Comparison of ENCODE assay signal across 23 cellular contexts in genomic region chr5:122591828-122592227, GRCh38.
DNase-seq lines count a peak whose midpoint lies in the region; ATAC-seq and TF ChIP-seq lines count a peak whose summit lies in the region.
"Had no signal": no experiment of that assay in that cellular context is flagged by ENCODE, and none has a peak within 500 bp of the region (broad histone marks: within the 10 kb centered on the region; RNA-seq: fewer than 3 reads in every experiment).

No MANE protein-coding gene starts in this region.

- no peaks in the 10 kb centered on the region for H3K9me3 ChIP-seq in HEK293 (ENCODE audit: control insufficient read depth, insufficient read depth, low read depth, low read length)
- no peaks in the 10 kb centered on the region for H3K9me3 ChIP-seq in left lung
- no peaks in the 10 kb centered on the region for H3K9me3 ChIP-seq in upper lobe of right lung
- H3K9me3 ChIP-seq in colonic mucosa = no peaks in the 10 kb centered on the region
- H3K9me3 ChIP-seq: A549; BLaER1 treated with 17β-estradiol and CSF1 and Interleukin-3, amounts not matched to agents 10 nM and 100 nM had no signal

- POLR2A ChIA-PET in HEK293 (lab: Yijun Ruan, JAX) = no interaction called here

- CTCF ChIA-PET in HEK293 (lab: Yijun Ruan, JAX) = no interaction called here

- TF ChIP-seq CTCF in HEK293 (tag by site-specific recombination; IDR thresholded peaks at IDR 0.05) = no peak
- TF ChIP-seq CTCF in left lung (IDR thresholded peaks at IDR 0.05) = no peak
- no peak for TF ChIP-seq CTCF in upper lobe of right lung (IDR thresholded peaks at IDR 0.05)
- TF ChIP-seq CTCF in omental fat pad (IDR thresholded peaks at IDR 0.05) = no peak
- no peak for TF ChIP-seq CTCF in colonic mucosa (IDR thresholded peaks at IDR 0.05)

- intact Hi-C loops in left lung (cut with DNase I) (no loop called here), upper lobe of right lung (cut with DNase I) (no loop called here), colonic mucosa (cut with DNase I) (no loop called here)

- no peaks in the 10 kb centered on the region for H3K27me3 ChIP-seq in left lung
- H3K27me3 ChIP-seq in upper lobe of right lung = no peaks in the 10 kb centered on the region
- no peaks in the 10 kb centered on the region for H3K27me3 ChIP-seq in colonic mucosa
- H3K27me3 ChIP-seq: BLaER1 treated with 17β-estradiol and CSF1 and Interleukin-3, amounts not matched to agents 10 nM and 100 nM had no signal

- no peak overlapping the region for H3K27ac ChIP-seq in HEK293 (ENCODE audit: extremely low read depth, low read depth, low read length)
- H3K27ac ChIP-seq in left lung = no peak overlapping the region
- H3K27ac ChIP-seq in upper lobe of right lung = no peak overlapping the region
- no peak overlapping the region for H3K27ac ChIP-seq in colonic mucosa
- H3K27ac ChIP-seq: 22Rv1; A549; BLaER1 treated with 17β-estradiol and CSF1 and Interleukin-3, amounts not matched to agents 10 nM and 100 nM; C4-2B had no signal

- H3K4me1 ChIP-seq in HEK293 (ENCODE audit: control insufficient read depth, insufficient read depth, low read length) (no peaks in the 10 kb centered on the region), left lung (no peaks in the 10 kb centered on the region), upper lobe of right lung (no peaks in the 10 kb centered on the region), colonic mucosa (no peaks in the 10 kb centered on the region)
- H3K4me1 ChIP-seq: A549; BLaER1 treated with 17β-estradiol and CSF1 and Interleukin-3, amounts not matched to agents 10 nM and 100 nM had no signal

- DNase-seq in left lung (no peak), putamen (ENCODE audit: low spot score) (peak; percentile 25), upper lobe of right lung (no peak), omental fat pad (ENCODE audit: low spot score) (no peak), colonic mucosa (no peak), amniotic stem cell (lab: John Stamatoyannopoulos, UW) (no peak)
- DNase-seq: AML-193; CD4-positive, alpha-beta memory T cell; CD4-positive, CD25-positive, alpha-beta regulatory T cell; CD8-positive, alpha-beta memory T cell; COR-L47; DMS 273 treated with DMSO at 0.1 percent for 48 hours; DMS153; DMS53; DMS79; DND-41; EL; GDM1 had no signal

- H3K4me3 ChIP-seq in HEK293 (ENCODE audit: low read depth, low read length) (no peak overlapping the region), left lung (no peak overlapping the region), upper lobe of right lung (no peak overlapping the region), colonic mucosa (no peak overlapping the region)
- H3K4me3 ChIP-seq: A549; BLaER1 treated with 17β-estradiol and CSF1 and Interleukin-3, amounts not matched to agents 10 nM and 100 nM had no signal

- H3K36me3 ChIP-seq in HEK293 (ENCODE audit: control insufficient read depth in 2 of 2, insufficient read depth in 1 of 2, low read length in 2 of 2) (no peaks in the 10 kb centered on the region), left lung (no peaks in the 10 kb centered on the region), upper lobe of right lung (no peaks in the 10 kb centered on the region), colonic mucosa (no peaks in the 10 kb centered on the region)
- H3K36me3 ChIP-seq: BLaER1 treated with 17β-estradiol and CSF1 and Interleukin-3, amounts not matched to agents 10 nM and 100 nM had no signal

- H3K9ac ChIP-seq in colonic mucosa (ENCODE audit: low read depth in 2 of 2, low read length in 2 of 2) = no peak overlapping the region
- H3K9ac ChIP-seq: BLaER1 treated with 17β-estradiol and CSF1 and Interleukin-3, amounts not matched to agents 10 nM and 100 nM had no signal

- ATAC-seq in left lung (peak; percentile 82), upper lobe of right lung (peak; percentile 76), omental fat pad (ENCODE audit: low FRiP score) (no peak)
- ATAC-seq: A549 had no signal

TF ChIP-seq in HEK293, 187 proteins besides CTCF, POLR2A, EP300 and RAD21:
- TF ChIP-seq, protein P1, sequence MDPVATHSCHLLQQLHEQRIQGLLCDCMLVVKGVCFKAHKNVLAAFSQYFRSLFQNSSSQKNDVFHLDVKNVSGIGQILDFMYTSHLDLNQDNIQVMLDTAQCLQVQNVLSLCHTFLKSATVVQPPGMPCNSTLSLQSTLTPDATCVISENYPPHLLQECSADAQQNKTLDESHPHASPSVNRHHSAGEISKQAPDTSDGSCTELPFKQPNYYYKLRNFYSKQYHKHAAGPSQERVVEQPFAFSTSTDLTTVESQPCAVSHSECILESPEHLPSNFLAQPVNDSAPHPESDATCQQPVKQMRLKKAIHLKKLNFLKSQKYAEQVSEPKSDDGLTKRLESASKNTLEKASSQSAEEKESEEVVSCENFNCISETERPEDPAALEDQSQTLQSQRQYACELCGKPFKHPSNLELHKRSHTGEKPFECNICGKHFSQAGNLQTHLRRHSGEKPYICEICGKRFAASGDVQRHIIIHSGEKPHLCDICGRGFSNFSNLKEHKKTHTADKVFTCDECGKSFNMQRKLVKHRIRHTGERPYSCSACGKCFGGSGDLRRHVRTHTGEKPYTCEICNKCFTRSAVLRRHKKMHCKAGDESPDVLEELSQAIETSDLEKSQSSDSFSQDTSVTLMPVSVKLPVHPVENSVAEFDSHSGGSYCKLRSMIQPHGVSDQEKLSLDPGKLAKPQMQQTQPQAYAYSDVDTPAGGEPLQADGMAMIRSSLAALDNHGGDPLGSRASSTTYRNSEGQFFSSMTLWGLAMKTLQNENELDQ (tag by site-specific recombination; IDR thresholded peaks at IDR 0.05; ENCODE audit: low read depth) = no peak
- TF ChIP-seq ZFHX2 (tag by site-specific recombination; conservative IDR thresholded peaks at IDR 0.05) (peak; percentile 63; the same call in 1 of the 2 replicates), EGR2 (tag by site-specific recombination; IDR thresholded peaks at IDR 0.05; ENCODE audit: low read depth) (peak; percentile 62)
